ENCODE assay signal across 1 cellular context in genomic region chr2:25664531-25665307, GRCh38.
A peak's percentile ranks its signal among the peaks of the same experiment; 100 is the strongest.
TF ChIP-seq lines count a peak whose summit lies in the region.

No MANE protein-coding gene starts in this region.

TF ChIP-seq in HCT116, 20 proteins besides CTCF, POLR2A, EP300 and RAD21 (continued from another document):
- TF ChIP-seq YY1 (IDR thresholded peaks at IDR 0.05; ENCODE audit: extremely low read depth, insufficient replicate concordance, low read depth, low read length): peak; percentile 49
- no peak for TF ChIP-seq TCF7L2 (IDR thresholded peaks at IDR 0.05; ENCODE audit: borderline replicate concordance, extremely low read depth, insufficient read depth, insufficient read length)
- no peak for TF ChIP-seq ZBTB33 (IDR thresholded peaks at IDR 0.05; ENCODE audit: extremely low read depth, insufficient replicate concordance, low read length)
- TF ChIP-seq ATF3 (IDR thresholded peaks at IDR 0.05): no peak
- 0 out of 2 replicates have a peak, but pooled peaks have one; percentile 9 for TF ChIP-seq JUND (IDR thresholded peaks at IDR 0.05)
- no peak for TF ChIP-seq ZFX (IDR thresholded peaks at IDR 0.05)
- no peak for TF ChIP-seq SRF (IDR thresholded peaks at IDR 0.05; ENCODE audit: low read depth)
